ENCODE assay signal across 7 cellular contexts in genomic region chr7:102439963-102440795, GRCh38. TPM values are rescaled to one million over a fixed set of nuclear protein-coding genes. Genes with fewer than 3 reads are reported as not detected.
DNase-seq lines count a peak whose midpoint lies in the region; ATAC-seq and TF ChIP-seq lines count a peak whose summit lies in the region.
"Had no signal": no experiment of that assay in that cellular context is flagged by ENCODE, and none has a peak within 500 bp of the region (broad histone marks: within the 10 kb centered on the region; RNA-seq: fewer than 3 reads in every experiment).

No MANE protein-coding gene starts in this region.

- no peak for TF ChIP-seq POLR2A in right lobe of liver (IDR thresholded peaks at IDR 0.05)
- no peak for TF ChIP-seq POLR2A in esophagus muscularis mucosa (IDR thresholded peaks at IDR 0.05; ENCODE audit: low read depth)

- DNase-seq in EH (ENCODE audit: low read depth) (peak; percentile 91), WERI-Rb-1 (no peak), right lobe of liver (peak in 1 of 3 donors; percentile 72), cortex of kidney (lab: John Stamatoyannopoulos, UW) (no peak), esophagus muscularis mucosa (ENCODE audit: extremely low spot score) (no peak)
- DNase-seq: NCI-H69 had no signal

- no peak for TF ChIP-seq CTCF in WERI-Rb-1 (IDR thresholded peaks at IDR 0.05; ENCODE audit: low read depth, low read length)
- no peak for TF ChIP-seq CTCF in right lobe of liver (IDR thresholded peaks at IDR 0.05)
- no peak for TF ChIP-seq CTCF in esophagus muscularis mucosa (IDR thresholded peaks at IDR 0.05)

- H3K27ac ChIP-seq in WERI-Rb-1 (peak overlapping the region; percentile 79), right lobe of liver (peak overlapping the region in 1 of 3 donors; percentile 4), esophagus muscularis mucosa (replicated peaks in 1 of 4) (peak overlapping the region in 2 of 4 donors; percentile 21 to 52)

- no peaks in the 10 kb centered on the region for H3K9me3 ChIP-seq in WERI-Rb-1 (ENCODE audit: severe bottlenecking)
- no peaks in the 10 kb centered on the region for H3K9me3 ChIP-seq in right lobe of liver
- no peaks in the 10 kb centered on the region for H3K9me3 ChIP-seq in esophagus muscularis mucosa

- H3K4me3 ChIP-seq in WERI-Rb-1 (ENCODE audit: low read depth, low read length) = no peak overlapping the region
- H3K4me3 ChIP-seq in right lobe of liver = no peak overlapping the region
- H3K4me3 ChIP-seq in esophagus muscularis mucosa = no peak overlapping the region

- no peak for TF ChIP-seq EP300 in esophagus muscularis mucosa (IDR thresholded peaks at IDR 0.05)

- intact Hi-C loops in right lobe of liver (cut with DNase I) = no loop called here
- intact Hi-C loops in esophagus muscularis mucosa (cut with DNase I) = no loop called here

- H3K27me3 ChIP-seq in WERI-Rb-1 (ENCODE audit: insufficient read depth, low read depth, severe bottlenecking) (no peaks in the 10 kb centered on the region), right lobe of liver (no peaks in the 10 kb centered on the region), esophagus muscularis mucosa (no peaks in the 10 kb centered on the region)

- H3K36me3 ChIP-seq in WERI-Rb-1 = peaks cover 59% of the 10 kb centered on the region
- no peaks in the 10 kb centered on the region for H3K36me3 ChIP-seq in right lobe of liver
- peaks cover 3 to 27% (median 10%) of the 10 kb centered on the region in 4 donors for H3K36me3 ChIP-seq in esophagus muscularis mucosa

- H3K4me1 ChIP-seq in right lobe of liver = no peaks in the 10 kb centered on the region
- H3K4me1 ChIP-seq in esophagus muscularis mucosa = peaks cover 0 to 10% (median 9%) of the 10 kb centered on the region in 4 donors

- ATAC-seq in right lobe of liver = peak; percentile 77 to 92 (median 84)
- no peak for ATAC-seq in activated CD4-positive, CD25-positive, alpha-beta regulatory T cell treated with anti-CD3 and anti-CD28 coated beads, Interleukin-2, amount 50 U/mL, for 24 hours

- WGBS in right lobe of liver (ENCODE audit: insufficient coverage, low coverage, low lambda C conversion rate, missing lambda C conversion rate) = 77% methylated on average over 10 of the region's 17 CpGs
- WGBS in esophagus muscularis mucosa = 65% methylated on average over 16 of the region's 17 CpGs

RNA-seq across cellular contexts. Expression of gene ORAI2, which starts 6.8 kb away (rescaled TPM):
- total RNA-seq in right lobe of liver (1 to 10 TPM; 1.2 to 4.2 (median 2.6) TPM), esophagus muscularis mucosa (10 to 100 TPM in 3 of 4 donors, 1 to 10 TPM in 1; 6.2 to 16.0 (median 12.3) TPM)

RNA-seq across cellular contexts. Expression of gene ALKBH4, which starts 24.5 kb away (rescaled TPM):
- total RNA-seq in right lobe of liver = 10 to 100 TPM in 1 of 6 experiments, 1 to 10 TPM in 5; 3.7 to 11.7 (median 5.6) TPM
- total RNA-seq in esophagus muscularis mucosa = 10 to 100 TPM in 3 of 4 donors, 1 to 10 TPM in 1; 8.3 to 19.4 (median 16.0) TPM

RNA-seq across cellular contexts. Expression of gene LRWD1, which starts 24.6 kb away (rescaled TPM):
- total RNA-seq in right lobe of liver (10 to 100 TPM in 4 of 6 experiments, 1 to 10 TPM in 2; 8.3 to 15.5 (median 12.9) TPM), esophagus muscularis mucosa (10 to 100 TPM in 3 of 4 donors, 1 to 10 TPM in 1; 10.0 to 32.7 (median 17.0) TPM)

RNA-seq across cellular contexts. Expression of gene POLR2J, which starts 38.5 kb away (rescaled TPM):
- total RNA-seq in right lobe of liver = 10 to 100 TPM; 18.8 to 27.1 (median 20.3) TPM
- total RNA-seq in esophagus muscularis mucosa = 10 to 100 TPM; 20.7 to 31.1 (median 25.8) TPM

RNA-seq across cellular contexts. Expression of gene PRKRIP1, which starts 44.0 kb away (rescaled TPM):
- total RNA-seq in right lobe of liver = 1 to 10 TPM; 6.1 to 9.8 (median 8.9) TPM
- total RNA-seq in esophagus muscularis mucosa = 10 to 100 TPM; 14.7 to 21.6 (median 19.2) TPM

Comparison
In these comparisons a context has a peak if more than half of its experiments do, and no peak if none do; other contexts are left out.
1. ATAC-seq: peak in right lobe of liver (4 of 4); none in activated CD4-positive, CD25-positive, alpha-beta regulatory T cell treated with anti-CD3 and anti-CD28 coated beads, Interleukin-2, amount 50 U/mL, for 24 hours (0 of 2).